Comparison of ENCODE assay signal across 25 cellular contexts in genomic region chrX:149013081-149013480, GRCh38.
"Had no signal": no experiment of that assay in that cellular context is flagged by ENCODE, and none has a peak within 500 bp of the region (broad histone marks: within the 10 kb centered on the region; RNA-seq: fewer than 3 reads in every experiment).

No MANE protein-coding gene starts in this region.

- H3K27me3 ChIP-seq: neutrophil, right lobe of liver, sigmoid colon, suprapubic skin, testis, tibial nerve, upper lobe of left lung, vagina had no signal

- H3K27ac ChIP-seq: neutrophil, pancreas, psoas muscle, right lobe of liver, sigmoid colon, suprapubic skin, testis, tibial nerve, upper lobe of left lung, vagina had no signal

- H3K4me3 ChIP-seq: pancreas, psoas muscle, right lobe of liver, sigmoid colon, suprapubic skin, testis, tibial nerve, upper lobe of left lung, vagina had no signal

- DNase-seq: naive B cell; naive thymus-derived CD8-positive, alpha-beta T cell; nephron progenitor cell; nucleus accumbens; pancreas; posterior cingulate gyrus; psoas muscle; right cardiac atrium; right lobe of liver; sigmoid colon; small intestine; stimulated activated CD4-positive, alpha-beta T cell treated with anti-CD3 and anti-CD28 coated beads, Interleukin-15, amount 100 ng/mL, for 24 hours; stimulated activated CD4-positive, alpha-beta T cell treated with anti-CD3 and anti-CD28 coated beads, Interleukin-2, amount 100 ng/mL, for 24 hours; stimulated activated CD4-positive, alpha-beta T cell treated with anti-CD3 and anti-CD28 coated beads, Interleukin-2, amount 100 ng/mL, for 48 hours; stimulated activated CD4-positive, alpha-beta T cell treated with anti-CD3 and anti-CD28 coated beads, Interleukin-4, amount 100 ng/mL, for 24 hours; stimulated activated naive B cell treated with anti-CD40 and anti-IgM and Interleukin-4, amounts not matched to agents 10 μg/mL and 1 μg/mL and 100 μg/mL, for 72 hours; stimulated activated naive CD4-positive, alpha-beta T cell treated with Interleukin-2 at 50 U/mL for 16 hours; substantia nigra; testis; trophoblast cell; upper lobe of left lung had no signal

- H3K36me3 ChIP-seq: neutrophil, pancreas, right lobe of liver, sigmoid colon, suprapubic skin, tibial nerve, upper lobe of left lung, vagina had no signal

- H3K4me1 ChIP-seq: pancreas, psoas muscle, right lobe of liver, sigmoid colon, suprapubic skin, testis, tibial nerve, upper lobe of left lung, vagina had no signal

- H3K9me3 ChIP-seq: neutrophil, pancreas, psoas muscle, right lobe of liver, sigmoid colon, suprapubic skin, testis, tibial nerve, upper lobe of left lung, vagina had no signal
